Comparison of ENCODE assay signal across 1 cellular context in genomic region chr11:68030318-68031135, GRCh38.
A peak's percentile ranks its signal among the peaks of the same experiment; 100 is the strongest.
TF ChIP-seq lines count a peak whose summit lies in the region.

TSS of gene NDUFS8 (plus strand) at chr11:68030681. CDS start at chr11:68032152, 1,471 bp downstream.

TF ChIP-seq in K562, 482 proteins besides CTCF, POLR2A, EP300 and RAD21 (continued from another document and continues in another):
- TF ChIP-seq RNF219 (CRISPR knock-in tag; IDR thresholded peaks at IDR 0.05) (no peak), THAP12 (CRISPR knock-in tag; IDR thresholded peaks at IDR 0.05) (peak; percentile 71; the same call in 1 of the 2 replicates), JUND (IDR thresholded peaks at IDR 0.05; ENCODE audit: borderline replicate concordance, low read depth, low read length) (no peak), JUND (tag; IDR thresholded peaks at IDR 0.05; ENCODE audit: borderline replicate concordance, low read depth, low read length) (no peak; the same call in 2 of the 3 replicates), CBFA2T2 (conservative IDR thresholded peaks at IDR 0.05) (no peak), MAZ (CRISPR knock-in tag; conservative IDR thresholded peaks at IDR 0.05 in 1 of 2, IDR thresholded peaks at IDR 0.05 in 1 of 2) (peak in 1 of 2 experiments; percentile 34; a peak in 3 of 4 replicates), ZNF311 (CRISPR knock-in tag; IDR thresholded peaks at IDR 0.05) (no peak), CHCHD3 (CRISPR knock-in tag; IDR thresholded peaks at IDR 0.05) (peak; percentile 34; the same call in 1 of the 2 replicates), MLX (CRISPR knock-in tag; conservative IDR thresholded peaks at IDR 0.05) (no peak), NFE2 (IDR thresholded peaks at IDR 0.05; ENCODE audit: low read depth) (no peak), GTF2E2 (tag; IDR thresholded peaks at IDR 0.05) (peak; percentile 72), TBP (optimal IDR thresholded peaks at IDR 0.05; ENCODE audit: low read depth, low read length) (peak; percentile 91), TAF1 (IDR thresholded peaks at IDR 0.05; ENCODE audit: control insufficient read depth, extremely low read depth, insufficient read depth, low read length, severe bottlenecking) (peak; percentile 83), KLF10 (CRISPR knock-in tag; IDR thresholded peaks at IDR 0.05) (no peak), NELFE (IDR thresholded peaks at IDR 0.05; ENCODE audit: insufficient read depth, insufficient read length) (no peak), CTCFL (IDR thresholded peaks at IDR 0.05; ENCODE audit: borderline replicate concordance, insufficient read depth, low read depth, low read length, poor library complexity, severe bottlenecking) (no peak), ATF1 (CRISPR knock-in tag; IDR thresholded peaks at IDR 0.05) (no peak), ATF1 (tag; IDR thresholded peaks at IDR 0.05) (peak; percentile 70), ZBED1 (IDR thresholded peaks at IDR 0.05) (0 out of 2 replicates have a peak, but pooled peaks have one; percentile 44), DNMT1 (IDR thresholded peaks at IDR 0.05) (no peak), ZNF518B (CRISPR knock-in tag; IDR thresholded peaks at IDR 0.05) (no peak), ATF7 (IDR thresholded peaks at IDR 0.05) (peak; percentile 61; the same call in 1 of the 2 replicates), ZNF274 (IDR thresholded peaks at IDR 0.05; ENCODE audit: borderline replicate concordance, low read depth, low read length) (no peak), HES1 (IDR thresholded peaks at IDR 0.05; ENCODE audit: low read depth) (no peak), IFI16 (CRISPR knock-in tag; IDR thresholded peaks at IDR 0.05) (no peak), CEBPB (tag; IDR thresholded peaks at IDR 0.05) (no peak), ZEB2 (IDR thresholded peaks at IDR 0.05) (no peak), GTF2B (IDR thresholded peaks at IDR 0.05; ENCODE audit: extremely low read depth, insufficient read length) (no peak), SAFB (IDR thresholded peaks at IDR 0.05; ENCODE audit: borderline replicate concordance, low read depth, low read length) (no peak), ZNF699 (CRISPR knock-in tag; IDR thresholded peaks at IDR 0.05; ENCODE audit: insufficient replicate concordance) (no peak), MGA (IDR thresholded peaks at IDR 0.05) (no peak; the same call in 1 of the 2 replicates)
